In the genomic region with DNA sequence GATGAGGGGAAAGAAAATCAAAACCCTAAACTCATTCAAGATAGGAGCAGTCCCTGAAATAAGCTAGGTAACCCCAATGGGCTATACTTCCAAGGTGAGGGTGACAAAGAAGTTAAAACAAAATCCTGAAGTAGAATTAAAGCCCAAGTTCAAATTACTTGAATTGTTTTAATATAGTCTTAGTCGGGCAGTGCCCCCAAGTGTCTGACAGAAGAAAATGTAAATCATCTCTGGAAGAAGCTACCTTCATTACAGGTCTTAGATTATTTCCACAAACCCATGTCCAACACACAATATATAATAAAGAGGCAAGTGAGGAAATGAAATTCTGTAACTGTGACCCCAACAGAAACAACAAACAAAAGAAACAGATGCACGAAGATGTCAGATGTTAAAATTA, we compare ENCODE assay signal across 1 cellular context.
TF ChIP-seq lines count a peak whose summit lies in the region.

No MANE protein-coding gene starts in this region.

TF ChIP-seq in endothelial cell of umbilical vein, 7 proteins besides CTCF, POLR2A, EP300 and RAD21 (continued from another document):
- no peak for TF ChIP-seq JUN (IDR thresholded peaks at IDR 0.05; ENCODE audit: borderline replicate concordance, insufficient read depth, insufficient read length, low read depth)
- TF ChIP-seq MYC (IDR thresholded peaks at IDR 0.05; ENCODE audit: low read depth, low read length): no peak
- no peak for TF ChIP-seq EZH2 (IDR thresholded peaks at IDR 0.05; ENCODE audit: borderline replicate concordance, low read depth, low read length, severe bottlenecking)
- TF ChIP-seq, protein P1, sequence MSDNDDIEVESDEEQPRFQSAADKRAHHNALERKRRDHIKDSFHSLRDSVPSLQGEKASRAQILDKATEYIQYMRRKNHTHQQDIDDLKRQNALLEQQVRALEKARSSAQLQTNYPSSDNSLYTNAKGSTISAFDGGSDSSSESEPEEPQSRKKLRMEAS (IDR thresholded peaks at IDR 0.05; ENCODE audit: insufficient read depth, insufficient read length): no peak
- no peak for TF ChIP-seq FOS (IDR thresholded peaks at IDR 0.05; ENCODE audit: borderline replicate concordance, insufficient read depth, low read length)
